In genomic region chr6:28413681-28414080, GRCh38 we compare ENCODE assay signal across 26 cellular contexts.
"Had no signal": no experiment of that assay in that cellular context is flagged by ENCODE, and none has a peak within 500 bp of the region (broad histone marks: within the 10 kb centered on the region; RNA-seq: fewer than 3 reads in every experiment).

No MANE protein-coding gene starts in this region.

- ATAC-seq: left colon; left lung; lower lobe of right lung; naive thymus-derived CD8-positive, alpha-beta T cell; pancreas; right cardiac atrium; sciatic nerve; stimulated activated effector memory CD8-positive, alpha-beta T cell treated with anti-CD3 and anti-CD28 coated beads, Interleukin-12 subunit alpha, Interleukin-12 subunit beta, amount 100 ng/mL, for 72 hours had no signal

- DNase-seq: immature natural killer cell; kidney; left colon; left lung; lower lobe of right lung; mammary epithelial cell; mesenchymal stem cell; naive thymus-derived CD8-positive, alpha-beta T cell; nucleus accumbens; pancreas; posterior cingulate gyrus; retina; right cardiac atrium; stimulated activated CD4-positive, alpha-beta T cell treated with anti-CD3 and anti-CD28 coated beads, Interleukin-12 subunit alpha, Interleukin-12 subunit beta, amount 100 ng/mL, for 4 hours; stimulated activated CD4-positive, alpha-beta T cell treated with anti-CD3 and anti-CD28 coated beads, Interleukin-15, amount 100 ng/mL, for 24 hours; stimulated activated CD4-positive, alpha-beta T cell treated with anti-CD3 and anti-CD28 coated beads, Interleukin-2, amount 100 ng/mL, for 24 hours; stimulated activated CD4-positive, alpha-beta T cell treated with anti-CD3 and anti-CD28 coated beads, Interleukin-4, amount 100 ng/mL, for 24 hours; stimulated activated naive CD4-positive, alpha-beta T cell; uterus had no signal

- H3K4me3 ChIP-seq: left lung, lower lobe of right lung, pancreas, prostate gland, skin epidermis, suprapubic skin, thoracic aorta, tibial nerve, uterus had no signal
